In genomic region chr5:9339206-9339818, GRCh38 we compare ENCODE assay signal across 8 cellular contexts.
A peak's percentile ranks its signal among the peaks of the same experiment; 100 is the strongest.
DNase-seq lines count a peak whose midpoint lies in the region; ATAC-seq and TF ChIP-seq lines count a peak whose summit lies in the region.

No MANE protein-coding gene starts in this region.

- H2BK120ac ChIP-seq in neuronal stem cell (ENCODE audit: low read depth, low read length), result no peak overlapping the region

- WGBS in neuronal stem cell (ENCODE audit: extremely low coverage in 2 of 2, insufficient read length in 2 of 2, insufficient replicate concordance in 1 of 2), 2 donors, result no CpG with 5 or more reads among the region's 3 CpGs

- H3K4me1 ChIP-seq in neuronal stem cell (ENCODE audit: control insufficient read depth in 2 of 2, insufficient read depth in 1 of 2, low read depth in 1 of 2, low read length in 2 of 2) (peaks cover 3 to 6% of the 10 kb centered on the region in 2 donors), vagina (no peaks in the 10 kb centered on the region)

- no peak overlapping the region for H3K23ac ChIP-seq in neuronal stem cell (ENCODE audit: low read depth, low read length, poor library complexity)

- TF ChIP-seq POLR2A in vagina (IDR thresholded peaks at IDR 0.05), result no peak

- no peak overlapping the region for H3K14ac ChIP-seq in neuronal stem cell (ENCODE audit: low read length)

- H3K79me1 ChIP-seq in neuronal stem cell (ENCODE audit: low read depth, low read length), result no peaks in the 10 kb centered on the region

- H3K27ac ChIP-seq in neuronal stem cell (replicated peaks; ENCODE audit: low read length) (no peak overlapping the region), vagina (no peak overlapping the region)

- no peaks in the 10 kb centered on the region for H3K27me3 ChIP-seq in neuronal stem cell (ENCODE audit: control insufficient read depth in 3 of 3, insufficient read depth in 3 of 3, low read depth in 1 of 3, low read length in 3 of 3)
- no peaks in the 10 kb centered on the region for H3K27me3 ChIP-seq in vagina

- no peaks in the 10 kb centered on the region for H3K9me3 ChIP-seq in neuronal stem cell (replicated peaks in 1 of 2; ENCODE audit: control insufficient read depth in 2 of 2, insufficient read depth in 1 of 2, low read depth in 1 of 2, low read length in 2 of 2)
- H3K9me3 ChIP-seq in vagina, result no peaks in the 10 kb centered on the region

- H2AFZ ChIP-seq in neuronal stem cell (ENCODE audit: low read length), result no peak overlapping the region

- no peak overlapping the region for H3K4me2 ChIP-seq in neuronal stem cell (ENCODE audit: insufficient read depth, low read length, poor library complexity, severe bottlenecking)

- no peak overlapping the region for H4K91ac ChIP-seq in neuronal stem cell (ENCODE audit: low read depth, low read length, poor library complexity)

- intact Hi-C loops in vagina (cut with DNase I), result no loop called here

- DNase-seq in CMK (ENCODE audit: low read depth) (peak; percentile 35), NCI-H2171 treated with DMSO at 0.1 percent for 48 hours (lab: John Stamatoyannopoulos, UW) (peak; percentile 25), fibroblast of villous mesenchyme (ENCODE audit: low read depth) (no peak), neuronal stem cell (ENCODE audit: low spot score) (no peak), vagina (ENCODE audit: extremely low spot score in 2 of 2) (no peak), activated T-cell treated with anti-CD3 and anti-CD28 coated beads for 4 hours (no peak), UCSD-AML1 (lab: John Stamatoyannopoulos, UW; ENCODE audit: unreplicated experiment) (no peak)

- H2BK15ac ChIP-seq in neuronal stem cell (ENCODE audit: low read length), result no peak overlapping the region

- no peak overlapping the region for H2AK5ac ChIP-seq in neuronal stem cell (ENCODE audit: low read depth, low read length)

- H3K4me3 ChIP-seq in fibroblast of villous mesenchyme (ENCODE audit: low read depth, low read length) (no peak overlapping the region), neuronal stem cell (ENCODE audit: low read length in 2 of 2) (no peak overlapping the region), vagina (no peak overlapping the region)

- H3K36me3 ChIP-seq in neuronal stem cell (replicated peaks in 1 of 2; ENCODE audit: control insufficient read depth in 2 of 2, insufficient read depth in 2 of 2, low read length in 2 of 2) (peaks cover 0 to 9% of the 10 kb centered on the region in 2 donors), vagina (no peaks in the 10 kb centered on the region)

- peak; percentile 77 for ATAC-seq in GM18867 (IDR thresholded peaks at IDR 0.05; ENCODE audit: unreplicated experiment)

- no peak overlapping the region for H3K18ac ChIP-seq in neuronal stem cell (ENCODE audit: low read length)

- no peak overlapping the region for H2BK12ac ChIP-seq in neuronal stem cell (ENCODE audit: low read length)

- H4K8ac ChIP-seq in neuronal stem cell (ENCODE audit: low read depth, low read length), result no peak overlapping the region

- no peak overlapping the region for H3K4ac ChIP-seq in neuronal stem cell (ENCODE audit: low read length)

- peak; percentile 63 for TF ChIP-seq CTCF in fibroblast of villous mesenchyme (IDR thresholded peaks at IDR 0.05; ENCODE audit: insufficient read depth, low read depth, low read length)
- no peak for TF ChIP-seq CTCF in vagina (IDR thresholded peaks at IDR 0.05)

- no peak overlapping the region for H3K9ac ChIP-seq in neuronal stem cell (ENCODE audit: low read depth, low read length, poor library complexity)

- H2BK5ac ChIP-seq in neuronal stem cell (ENCODE audit: low read length), result no peak overlapping the region

Comparison
In these comparisons a context has a peak if more than half of its experiments do, and no peak if none do; other contexts are left out.
1. DNase-seq: peak in CMK (single experiment) and NCI-H2171 treated with DMSO at 0.1 percent for 48 hours (single experiment); none in fibroblast of villous mesenchyme (single experiment), neuronal stem cell (single experiment), vagina (0 of 2), activated T-cell treated with anti-CD3 and anti-CD28 coated beads for 4 hours (single experiment) and UCSD-AML1 (single experiment).